1 cellular context compared by ENCODE assay signal in the genomic region with DNA sequence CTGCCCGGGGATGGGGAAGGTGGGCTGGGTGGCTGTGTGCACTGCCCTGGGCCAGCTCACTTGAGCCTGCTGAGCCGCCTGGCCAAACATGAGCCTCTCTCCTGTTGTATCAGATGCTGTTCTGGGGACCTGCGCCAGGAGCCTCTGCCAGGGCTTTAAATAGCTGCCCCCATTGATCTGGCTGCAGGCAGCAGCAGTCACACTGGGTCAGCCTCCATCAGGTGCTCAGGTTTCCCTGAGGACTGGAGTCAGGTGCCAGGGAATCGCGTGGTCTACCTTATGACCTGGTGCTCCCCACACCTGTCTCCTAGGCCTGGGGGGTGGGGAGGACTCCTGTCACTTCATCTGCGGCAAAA.
TF ChIP-seq lines count a peak whose summit lies in the region.

No MANE protein-coding gene starts in this region.

TF ChIP-seq in HCT116, 20 proteins besides CTCF, POLR2A, EP300 and RAD21 (continued from another document):
- TF ChIP-seq, protein P1, sequence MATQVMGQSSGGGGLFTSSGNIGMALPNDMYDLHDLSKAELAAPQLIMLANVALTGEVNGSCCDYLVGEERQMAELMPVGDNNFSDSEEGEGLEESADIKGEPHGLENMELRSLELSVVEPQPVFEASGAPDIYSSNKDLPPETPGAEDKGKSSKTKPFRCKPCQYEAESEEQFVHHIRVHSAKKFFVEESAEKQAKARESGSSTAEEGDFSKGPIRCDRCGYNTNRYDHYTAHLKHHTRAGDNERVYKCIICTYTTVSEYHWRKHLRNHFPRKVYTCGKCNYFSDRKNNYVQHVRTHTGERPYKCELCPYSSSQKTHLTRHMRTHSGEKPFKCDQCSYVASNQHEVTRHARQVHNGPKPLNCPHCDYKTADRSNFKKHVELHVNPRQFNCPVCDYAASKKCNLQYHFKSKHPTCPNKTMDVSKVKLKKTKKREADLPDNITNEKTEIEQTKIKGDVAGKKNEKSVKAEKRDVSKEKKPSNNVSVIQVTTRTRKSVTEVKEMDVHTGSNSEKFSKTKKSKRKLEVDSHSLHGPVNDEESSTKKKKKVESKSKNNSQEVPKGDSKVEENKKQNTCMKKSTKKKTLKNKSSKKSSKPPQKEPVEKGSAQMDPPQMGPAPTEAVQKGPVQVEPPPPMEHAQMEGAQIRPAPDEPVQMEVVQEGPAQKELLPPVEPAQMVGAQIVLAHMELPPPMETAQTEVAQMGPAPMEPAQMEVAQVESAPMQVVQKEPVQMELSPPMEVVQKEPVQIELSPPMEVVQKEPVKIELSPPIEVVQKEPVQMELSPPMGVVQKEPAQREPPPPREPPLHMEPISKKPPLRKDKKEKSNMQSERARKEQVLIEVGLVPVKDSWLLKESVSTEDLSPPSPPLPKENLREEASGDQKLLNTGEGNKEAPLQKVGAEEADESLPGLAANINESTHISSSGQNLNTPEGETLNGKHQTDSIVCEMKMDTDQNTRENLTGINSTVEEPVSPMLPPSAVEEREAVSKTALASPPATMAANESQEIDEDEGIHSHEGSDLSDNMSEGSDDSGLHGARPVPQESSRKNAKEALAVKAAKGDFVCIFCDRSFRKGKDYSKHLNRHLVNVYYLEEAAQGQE (IDR thresholded peaks at IDR 0.05; ENCODE audit: low read depth) = no peak
- TF ChIP-seq FOSL1 (IDR thresholded peaks at IDR 0.05; ENCODE audit: low read depth) = no peak
- TF ChIP-seq SRF (IDR thresholded peaks at IDR 0.05; ENCODE audit: low read depth) = no peak
